In genomic region chr1:233625510-233625981, GRCh38 we compare ENCODE assay signal across 23 cellular contexts. TPM values are rescaled to one million over a fixed set of nuclear protein-coding genes. Genes with fewer than 3 reads are reported as not detected.
A peak's percentile ranks its signal among the peaks of the same experiment; 100 is the strongest.
DNase-seq lines count a peak whose midpoint lies in the region; ATAC-seq and TF ChIP-seq lines count a peak whose summit lies in the region.
"Had no signal": no experiment of that assay in that cellular context is flagged by ENCODE, and none has a peak within 500 bp of the region (broad histone marks: within the 10 kb centered on the region; RNA-seq: fewer than 3 reads in every experiment).

No MANE protein-coding gene starts in this region.

- H2BK15ac ChIP-seq in neuronal stem cell (ENCODE audit: low read length) = no peak overlapping the region

- H3K27ac ChIP-seq in SK-N-SH (ENCODE audit: low read depth in 2 of 2, low read length in 1 of 2) (no peak overlapping the region), neuronal stem cell (replicated peaks; ENCODE audit: low read length) (no peak overlapping the region), A673 (ENCODE audit: low read depth, low read length, poor library complexity, severe bottlenecking) (no peak overlapping the region)
- H3K27ac ChIP-seq: 22Rv1, SK-N-MC had no signal

- DNase-seq in SK-N-SH (peak; percentile 36), fibroblast of mammary gland (ENCODE audit: low read depth) (peak; percentile 35), neuronal stem cell (ENCODE audit: low spot score) (no peak), NCI-H1694 (lab: John Stamatoyannopoulos, UW) (no peak), A673 (ENCODE audit: low spot score) (no peak)
- DNase-seq: ACHN, BE2C, Calu3, DMS79 treated with DMSO at 0.1 percent for 48 hours, KBM-7, MG63, NCI-H1694 treated with DMSO at 0.1 percent for 48 hours, NCI-H2081, NCI-H2227 treated with DMSO at 0.1 percent for 48 hours, NCI-H510A, NCI-H69, SIG-M5 had no signal

- H3K4me3 ChIP-seq in SK-N-SH (ENCODE audit: low read depth in 2 of 2, low read length in 1 of 2) (no peak overlapping the region), fibroblast of mammary gland (ENCODE audit: control insufficient read depth, low read depth, low read length) (no peak overlapping the region), neuronal stem cell (ENCODE audit: low read length in 2 of 2) (no peak overlapping the region), A673 (ENCODE audit: low read depth, low read length, poor library complexity, severe bottlenecking) (no peak overlapping the region)
- H3K4me3 ChIP-seq: MG63, SK-N-MC had no signal

- H3K4me2 ChIP-seq in SK-N-SH = no peak overlapping the region
- no peak overlapping the region for H3K4me2 ChIP-seq in neuronal stem cell (ENCODE audit: insufficient read depth, low read length, poor library complexity, severe bottlenecking)

- H2BK120ac ChIP-seq in neuronal stem cell (ENCODE audit: low read depth, low read length) = no peak overlapping the region

- TF ChIP-seq RAD21 in SK-N-SH (IDR thresholded peaks at IDR 0.05; ENCODE audit: low read length) = no peak

- WGBS in SK-N-SH (ENCODE audit: low lambda C conversion rate) = 91% methylated on average over 4 of the region's 4 CpGs
- no CpG with 5 or more reads among the region's 4 CpGs for WGBS in neuronal stem cell (ENCODE audit: extremely low coverage in 2 of 2, insufficient read length in 2 of 2, insufficient replicate concordance in 1 of 2), 2 donors

- no peaks in the 10 kb centered on the region for H3F3A ChIP-seq in SK-N-SH (replicated peaks; ENCODE audit: insufficient read depth)

- H3K36me3 ChIP-seq in SK-N-SH (replicated peaks in 1 of 2; ENCODE audit: control insufficient read depth in 1 of 2, insufficient read depth in 2 of 2, low read length in 1 of 2) (peaks cover 0 to 3% of the 10 kb centered on the region in 2 experiments), neuronal stem cell (replicated peaks in 1 of 2; ENCODE audit: control insufficient read depth in 2 of 2, insufficient read depth in 2 of 2, low read length in 2 of 2) (no peaks in the 10 kb centered on the region), A673 (ENCODE audit: insufficient read depth, low read length, poor library complexity, severe bottlenecking) (no peaks in the 10 kb centered on the region)
- H3K36me3 ChIP-seq: BE2C, MG63 had no signal

- H4K91ac ChIP-seq in neuronal stem cell (ENCODE audit: low read depth, low read length, poor library complexity) = no peak overlapping the region

- no peak overlapping the region for H2AFZ ChIP-seq in SK-N-SH (ENCODE audit: low read depth)
- no peak overlapping the region for H2AFZ ChIP-seq in neuronal stem cell (ENCODE audit: low read length)

- H3K23ac ChIP-seq in neuronal stem cell (ENCODE audit: low read depth, low read length, poor library complexity) = no peak overlapping the region

- no peak overlapping the region for H3K4ac ChIP-seq in neuronal stem cell (ENCODE audit: low read length)

- intact Hi-C loops in A673 (cut with micrococcal nuclease; ENCODE audit: unreplicated experiment) = no loop called here

- H3K9me3 ChIP-seq in SK-N-SH = no peaks in the 10 kb centered on the region
- no peaks in the 10 kb centered on the region for H3K9me3 ChIP-seq in neuronal stem cell (replicated peaks in 1 of 2; ENCODE audit: control insufficient read depth in 2 of 2, insufficient read depth in 1 of 2, low read depth in 1 of 2, low read length in 2 of 2)
- H3K9me3 ChIP-seq in A673 (ENCODE audit: low read depth, low read length, poor library complexity, severe bottlenecking) = no peaks in the 10 kb centered on the region
- H3K9me3 ChIP-seq: BE2C, MG63 had no signal

- H2BK12ac ChIP-seq in neuronal stem cell (ENCODE audit: low read length) = no peak overlapping the region

- H3K79me2 ChIP-seq in SK-N-SH (ENCODE audit: insufficient read depth) = no peaks in the 10 kb centered on the region; the same call in 1 of the 2 replicates

- CTCF ChIA-PET in SK-N-SH (lab: Yijun Ruan, JAX) = no interaction called here
- CTCF ChIA-PET in A673 (lab: Charles Lee) = no interaction called here

- H3K18ac ChIP-seq in neuronal stem cell (ENCODE audit: low read length) = no peak overlapping the region

- H2AK5ac ChIP-seq in neuronal stem cell (ENCODE audit: low read depth, low read length) = no peak overlapping the region

- H3K27me3 ChIP-seq in SK-N-SH (ENCODE audit: insufficient read depth) (no peaks in the 10 kb centered on the region), neuronal stem cell (ENCODE audit: control insufficient read depth in 3 of 3, insufficient read depth in 3 of 3, low read depth in 1 of 3, low read length in 3 of 3) (peaks cover 0 to 2% (median 0%) of the 10 kb centered on the region in 3 experiments), A673 (replicated peaks; ENCODE audit: insufficient read depth, low read depth, low read length, poor library complexity) (peaks cover 83% of the 10 kb centered on the region)
- H3K27me3 ChIP-seq: BE2C had no signal

- no peaks in the 10 kb centered on the region; a peak in 1 of 4 replicates for H3K4me1 ChIP-seq in SK-N-SH (ENCODE audit: control insufficient read depth in 1 of 2, insufficient read depth in 2 of 2, low read depth in 1 of 2, low read length in 1 of 2)
- H3K4me1 ChIP-seq in neuronal stem cell (ENCODE audit: control insufficient read depth in 2 of 2, insufficient read depth in 1 of 2, low read depth in 1 of 2, low read length in 2 of 2) = peaks cover 0 to 2% of the 10 kb centered on the region in 2 donors
- no peaks in the 10 kb centered on the region for H3K4me1 ChIP-seq in A673 (ENCODE audit: insufficient read depth, low read length, poor library complexity, severe bottlenecking)
- H3K4me1 ChIP-seq: BE2C had no signal

- BruUV-seq in A673 (replicated peaks; lab: Mats Ljungman, UMichigan) = no TSS peak

- H3K14ac ChIP-seq in neuronal stem cell (ENCODE audit: low read length) = no peak overlapping the region

- ATAC-seq in SK-N-SH treated with all-trans-retinoic acid at 6 μM for 48 hours = no peak
- no peak for ATAC-seq in HG02642 (IDR thresholded peaks at IDR 0.05; ENCODE audit: poor library complexity, unreplicated experiment)
- ATAC-seq: Panc1 had no signal

- H3K9me2 ChIP-seq in SK-N-SH = no peaks in the 10 kb centered on the region

- H3K79me1 ChIP-seq in neuronal stem cell (ENCODE audit: low read depth, low read length) = no peaks in the 10 kb centered on the region

- 0 out of 2 replicates have a peak, but pooled peaks cover 4% of the 10 kb centered on the region for H4K20me1 ChIP-seq in SK-N-SH (ENCODE audit: insufficient read depth)

- no peak overlapping the region for H2BK5ac ChIP-seq in neuronal stem cell (ENCODE audit: low read length)

- peak overlapping the region; percentile 70 for H4K8ac ChIP-seq in neuronal stem cell (ENCODE audit: low read depth, low read length)

- POLR2A ChIA-PET in SK-N-SH (lab: Yijun Ruan, JAX) = no interaction called here
- POLR2A ChIA-PET in A673 (lab: Charles Lee; ENCODE audit: low non-redundant PET) = no interaction called here

- H3K9ac ChIP-seq in SK-N-SH (no peak overlapping the region), neuronal stem cell (ENCODE audit: low read depth, low read length, poor library complexity) (no peak overlapping the region)

- TF ChIP-seq EP300 in SK-N-SH (IDR thresholded peaks at IDR 0.05; ENCODE audit: borderline replicate concordance in 1 of 2, low read depth in 1 of 2, low read length in 1 of 2) = no peak

- TF ChIP-seq CTCF in SK-N-SH (IDR thresholded peaks at IDR 0.05) = no peak
- TF ChIP-seq CTCF in fibroblast of mammary gland (conservative IDR thresholded peaks at IDR 0.05; ENCODE audit: control insufficient read depth, insufficient read depth, low read depth, low read length) = no peak
- TF ChIP-seq CTCF in A673 (conservative IDR thresholded peaks at IDR 0.05; ENCODE audit: low read depth, low read length) = no peak

TF ChIP-seq in SK-N-SH, 30 proteins besides CTCF, POLR2A, EP300 and RAD21 (continues in another document):
- TF ChIP-seq RXRA (IDR thresholded peaks at IDR 0.05; ENCODE audit: borderline replicate concordance, low read depth) = no peak
- no peak for TF ChIP-seq CHD2 (IDR thresholded peaks at IDR 0.05; ENCODE audit: low read length, partially characterized antibody)
- no peak for TF ChIP-seq JUND (IDR thresholded peaks at IDR 0.05)

TF ChIP-seq in SK-N-SH treated with all-trans-retinoic acid at 6 μM for 48 hours, 23 proteins besides CTCF, POLR2A, EP300 and RAD21 (continues in another document):
- no peak for TF ChIP-seq ZNF8 (CRISPR knock-in tag; IDR thresholded peaks at IDR 0.05)
- no peak for TF ChIP-seq ISL1 (CRISPR knock-in tag; IDR thresholded peaks at IDR 0.05)
- no peak for TF ChIP-seq ZNF565 (CRISPR knock-in tag; conservative IDR thresholded peaks at IDR 0.05; ENCODE audit: low read depth)
- TF ChIP-seq SNAI2 (CRISPR knock-in tag; IDR thresholded peaks at IDR 0.05) = no peak
- no peak for TF ChIP-seq ZNF70 (CRISPR knock-in tag; IDR thresholded peaks at IDR 0.05)
- TF ChIP-seq GLIS3 (CRISPR knock-in tag; IDR thresholded peaks at IDR 0.05) = no peak
- TF ChIP-seq TOX (CRISPR knock-in tag; IDR thresholded peaks at IDR 0.05; ENCODE audit: borderline replicate concordance) = no peak
- TF ChIP-seq, protein P1, sequence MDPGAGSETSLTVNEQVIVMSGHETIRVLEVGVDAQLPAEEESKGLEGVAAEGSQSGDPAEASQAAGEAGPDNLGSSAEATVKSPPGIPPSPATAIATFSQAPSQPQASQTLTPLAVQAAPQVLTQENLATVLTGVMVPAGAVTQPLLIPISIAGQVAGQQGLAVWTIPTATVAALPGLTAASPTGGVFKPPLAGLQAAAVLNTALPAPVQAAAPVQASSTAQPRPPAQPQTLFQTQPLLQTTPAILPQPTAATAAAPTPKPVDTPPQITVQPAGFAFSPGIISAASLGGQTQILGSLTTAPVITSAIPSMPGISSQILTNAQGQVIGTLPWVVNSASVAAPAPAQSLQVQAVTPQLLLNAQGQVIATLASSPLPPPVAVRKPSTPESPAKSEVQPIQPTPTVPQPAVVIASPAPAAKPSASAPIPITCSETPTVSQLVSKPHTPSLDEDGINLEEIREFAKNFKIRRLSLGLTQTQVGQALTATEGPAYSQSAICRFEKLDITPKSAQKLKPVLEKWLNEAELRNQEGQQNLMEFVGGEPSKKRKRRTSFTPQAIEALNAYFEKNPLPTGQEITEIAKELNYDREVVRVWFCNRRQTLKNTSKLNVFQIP (CRISPR knock-in tag; IDR thresholded peaks at IDR 0.05; ENCODE audit: borderline replicate concordance, low read depth) = no peak
- TF ChIP-seq ARNTL (CRISPR knock-in tag; IDR thresholded peaks at IDR 0.05; ENCODE audit: borderline replicate concordance, low read depth) = no peak

RNA-seq across cellular contexts. Expression of gene KCNK1, which starts 11.6 kb away (rescaled TPM):
- 10.1 and 10.6 TPM in 2 replicates for polyA plus RNA-seq in SK-N-SH (2012; rRNA removed)
- polyA plus RNA-seq in SK-N-SH (2012; cell fraction: cytosol; rRNA removed) = 8.2 and 10.3 TPM in 2 replicates
- 3.1 and 5.7 TPM in 2 replicates for polyA plus RNA-seq in SK-N-SH (2012; cell fraction: nucleus; rRNA removed)
- 0.06 TPM for polyA plus RNA-seq in neuronal stem cell (2013, experiment 1 of 2)
- 0.06 TPM for polyA plus RNA-seq in neuronal stem cell (2013, experiment 2 of 2)
- not detected in 2 replicates for total RNA-seq in A673 (2021)
- total RNA-seq: OCI-LY7 had no signal

Comparison
In these comparisons a context has a peak if more than half of its experiments do, and no peak if none do; other contexts are left out.
1. DNase-seq: peak in SK-N-SH (single experiment) and fibroblast of mammary gland (single experiment); none in neuronal stem cell (single experiment), NCI-H1694 (single experiment) and A673 (single experiment).